21 cellular contexts compared by ENCODE assay signal in the genomic region with DNA sequence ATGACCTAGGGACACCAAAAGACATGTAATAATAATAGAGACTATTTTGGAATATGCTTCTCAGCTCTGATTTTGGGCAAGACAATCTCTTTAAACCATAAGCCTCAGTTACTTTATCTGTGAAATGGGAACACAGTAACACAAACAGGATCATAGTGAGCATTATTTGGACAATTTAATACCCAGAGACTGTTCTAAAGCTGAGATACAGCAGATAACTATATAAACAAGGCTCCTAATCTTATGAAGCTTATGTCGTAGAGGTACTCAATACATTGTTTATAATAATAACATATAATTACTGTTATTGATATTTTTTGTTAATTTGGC.
"Had no signal": no experiment of that assay in that cellular context is flagged by ENCODE, and none has a peak within 500 bp of the region (broad histone marks: within the 10 kb centered on the region; RNA-seq: fewer than 3 reads in every experiment).

No MANE protein-coding gene starts in this region.

- H3K4me1 ChIP-seq: SJCRH30 had no signal

- DNase-seq: Karpas-422, KG1, MM.1S, NCI-H1092 treated with DMSO at 0.1 percent for 48 hours, NCI-H1436, NCI-H187, NCI-H2029, NCI-H2081 treated with DMSO at 0.1 percent for 48 hours, NCI-H2171, NCI-H226, NCI-H446, NCI-H510A, NCI-H524 treated with DMSO at 0.1 percent for 48 hours, NCI-H69, NCI-H774, PC-3, SHP77 treated with DMSO at 0.1 percent for 48 hours, SJCRH30 had no signal

- H3K27ac ChIP-seq: SJCRH30 had no signal

- H3K4me3 ChIP-seq: SJCRH30 had no signal

- H3K36me3 ChIP-seq: SJCRH30 had no signal

- H3K27me3 ChIP-seq: SJCRH30 had no signal

- ATAC-seq: Panc1, PC-3, Right ventricle myocardium inferior, SK-N-SH treated with all-trans-retinoic acid at 6 μM for 48 hours had no signal

- H3K9me3 ChIP-seq: SJCRH30 had no signal
